In genomic region chr6:3956054-3956453, GRCh38 we compare ENCODE assay signal across 24 cellular contexts.
A peak's percentile ranks its signal among the peaks of the same experiment; 100 is the strongest.
DNase-seq lines count a peak whose midpoint lies in the region; ATAC-seq and TF ChIP-seq lines count a peak whose summit lies in the region.
"Had no signal": no experiment of that assay in that cellular context is flagged by ENCODE, and none has a peak within 500 bp of the region (broad histone marks: within the 10 kb centered on the region; RNA-seq: fewer than 3 reads in every experiment).

No MANE protein-coding gene starts in this region.

- H3K9me3 Mint-ChIP-seq in Calu3 (ENCODE audit: low read depth, unreplicated experiment), result peaks cover 3% of the 10 kb centered on the region

- H3K27ac Mint-ChIP-seq in Calu3 (ENCODE audit: unreplicated experiment), result peak overlapping the region; percentile 92
- H3K27ac Mint-ChIP-seq: CD4-positive, alpha-beta T cell had no signal

- no peaks in the 10 kb centered on the region for H3K4me1 ChIP-seq in GM23248 (ENCODE audit: insufficient read depth)
- H3K4me1 ChIP-seq in heart right ventricle, result no peaks in the 10 kb centered on the region
- H3K4me1 ChIP-seq: BLaER1 had no signal

- 100% methylated on average over 1 of the region's 1 CpG for WGBS in GM23248 (ENCODE audit: low coverage in 1 of 2, low lambda C conversion rate in 2 of 2, missing lambda C conversion rate in 2 of 2), 2 experiments
- 98% methylated on average over 1 of the region's 1 CpG for WGBS in heart right ventricle, 2 donors

- TF ChIP-seq CTCF in Calu3 (IDR thresholded peaks at IDR 0.05; ENCODE audit: unreplicated experiment) (no peak), epithelial cell of esophagus (IDR thresholded peaks at IDR 0.05; ENCODE audit: insufficient read depth, low read depth, low read length, missing control alignments) (no peak), heart right ventricle (IDR thresholded peaks at IDR 0.05) (no peak)

- H3K4me3 Mint-ChIP-seq in Calu3 (ENCODE audit: low read depth, unreplicated experiment), result no peak overlapping the region
- H3K4me3 Mint-ChIP-seq: CD4-positive, alpha-beta T cell had no signal

- no peak for ATAC-seq in HG03097 (IDR thresholded peaks at IDR 0.05; ENCODE audit: low FRiP score, unreplicated experiment)
- no peak for ATAC-seq in heart right ventricle
- ATAC-seq: K562, Right ventricle myocardium inferior had no signal

- CTCF ChIA-PET in Calu3 (lab: Charles Lee), result interaction anchor here (0.6 to 1.0 kb wide), 4 partner anchors 13 to 41 kb away, joined by 3 to 6 read pairs (median 4); no protein-coding TSS in a partner anchor

- no peaks in the 10 kb centered on the region for H3F3A ChIP-seq in GM23248 (ENCODE audit: insufficient read depth)

- H3K36me3 Mint-ChIP-seq in Calu3 (ENCODE audit: insufficient read depth, unreplicated experiment), result peaks cover 6% of the 10 kb centered on the region

- H3K4me3 ChIP-seq in epithelial cell of esophagus (ENCODE audit: low read length) (no peak overlapping the region), GM23248 (no peak overlapping the region), heart right ventricle (no peak overlapping the region)
- H3K4me3 ChIP-seq: BLaER1, K562, SJCRH30 had no signal

- H3K27me3 ChIP-seq in GM23248 (replicated peaks; ENCODE audit: insufficient read depth), result no peaks in the 10 kb centered on the region
- H3K27me3 ChIP-seq in heart right ventricle, result peaks cover 0 to 7% (median 0%) of the 10 kb centered on the region in 7 donors
- H3K27me3 ChIP-seq: BLaER1, SJCRH30 had no signal

- no peaks in the 10 kb centered on the region for H3K9me2 ChIP-seq in GM23248 (ENCODE audit: insufficient read depth)

- peak; percentile 53 for DNase-seq in Calu3
- peak; percentile 99 for DNase-seq in SK-MEL-5 (ENCODE audit: low read depth, low spot score)
- DNase-seq in epithelial cell of esophagus (ENCODE audit: low read depth), result peak; percentile 50
- DNase-seq in left kidney (ENCODE audit: low read depth, low spot score), result peak; percentile 56
- DNase-seq in GM23248, result no peak
- no peak for DNase-seq in stimulated activated CD4-positive, alpha-beta T cell treated with anti-CD3 and anti-CD28 coated beads, Interleukin-15, amount 100 ng/mL, for 24 hours
- DNase-seq in heart right ventricle, result no peak
- DNase-seq: CD4-positive, alpha-beta T cell; COR-L47; HCEC 1CT; Kasumi-1; MV-4-11; NCI-H1105 treated with DMSO at 0.1 percent for 48 hours; NCI-H146; NCI-H2029; NCI-H446; NCI-H524 treated with DMSO at 0.1 percent for 48 hours; NCI-H774; SJCRH30 had no signal

- no peaks in the 10 kb centered on the region for H3K79me2 ChIP-seq in GM23248 (ENCODE audit: insufficient read depth)

- peaks cover 18% of the 10 kb centered on the region for H3K4me1 Mint-ChIP-seq in Calu3 (ENCODE audit: low read depth, unreplicated experiment)

- H3K9me3 ChIP-seq in GM23248 (ENCODE audit: low read depth), result no peaks in the 10 kb centered on the region
- peaks cover 0 to 5% (median 0%) of the 10 kb centered on the region in 11 donors for H3K9me3 ChIP-seq in heart right ventricle
- H3K9me3 ChIP-seq: SJCRH30 had no signal

- H3K4me2 ChIP-seq in GM23248 (ENCODE audit: unreplicated experiment), result no peak overlapping the region
- H3K4me2 ChIP-seq: BLaER1 had no signal

- intact Hi-C loops in Calu3 (cut with micrococcal nuclease; ENCODE audit: unreplicated experiment) (no loop called here), heart right ventricle (cut with DNase I) (no loop called here)

- H3K27me3 Mint-ChIP-seq in Calu3 (ENCODE audit: unreplicated experiment), result no peaks in the 10 kb centered on the region

- no peak overlapping the region for H3K9ac ChIP-seq in GM23248
- H3K9ac ChIP-seq: BLaER1 had no signal

- in situ Hi-C loops in SK-MEL-5 (cut with HindIII; ENCODE audit: low pct_unique_long_range_greater_than_20kb, low sequenced_read_pairs), result no loop called here
- in situ Hi-C loops in GM23248 (cut with MboI), result no loop called here

- H2AFZ ChIP-seq in GM23248, result no peak overlapping the region

- BruUV-seq in Calu3 (replicated peaks; lab: Mats Ljungman, UMichigan), result no TSS peak

- H4K20me1 ChIP-seq in GM23248 (ENCODE audit: insufficient read depth), result no peaks in the 10 kb centered on the region
- H4K20me1 ChIP-seq: BLaER1 had no signal

- H3K36me3 ChIP-seq in GM23248 (ENCODE audit: low read depth) (no peaks in the 10 kb centered on the region), heart right ventricle (no peaks in the 10 kb centered on the region)
- H3K36me3 ChIP-seq: BLaER1, SJCRH30 had no signal

- H3K27ac ChIP-seq in GM23248 (no peak overlapping the region), heart right ventricle (no peak overlapping the region)
- H3K27ac ChIP-seq: BLaER1, HL-60, SJCRH30 had no signal

Comparison
In these comparisons a context has a peak if more than half of its experiments do, and no peak if none do; other contexts are left out.
1. DNase-seq: peak in Calu3 (single experiment), SK-MEL-5 (single experiment), epithelial cell of esophagus (single experiment) and left kidney (single experiment); none in GM23248 (single experiment), stimulated activated CD4-positive, alpha-beta T cell treated with anti-CD3 and anti-CD28 coated beads, Interleukin-15, amount 100 ng/mL, for 24 hours (single experiment) and heart right ventricle (0 of 2).